8 cellular contexts compared by ENCODE assay signal in genomic region chr5:126811515-126812198, GRCh38. TPM values are rescaled to one million over a fixed set of nuclear protein-coding genes. Genes with fewer than 3 reads are reported as not detected.
DNase-seq lines count a peak whose midpoint lies in the region; ATAC-seq, FAIRE-seq and TF ChIP-seq lines count a peak whose summit lies in the region.

No MANE protein-coding gene starts in this region.

- TF ChIP-seq POLR2A in endothelial cell of umbilical vein (IDR thresholded peaks at IDR 0.05; ENCODE audit: low read depth, low read length), result no peak

- no peaks in the 10 kb centered on the region for H4K20me1 ChIP-seq in endothelial cell of umbilical vein (replicated peaks; ENCODE audit: control insufficient read depth, extremely low read depth, insufficient read depth, low read length)

- BruUV-seq in endothelial cell of umbilical vein (replicated peaks; lab: Mats Ljungman, UMichigan), result TSS peak; percentile 73

- peaks cover 0 to 6% of the 10 kb centered on the region in 2 experiments for H3K36me3 ChIP-seq in endothelial cell of umbilical vein (ENCODE audit: control insufficient read depth in 2 of 2, extremely low read depth in 1 of 2, insufficient read depth in 2 of 2, low read length in 2 of 2)

- H3K27me3 ChIP-seq in endothelial cell of umbilical vein (ENCODE audit: control insufficient read depth in 2 of 2, insufficient read depth in 2 of 2, low read length in 2 of 2), result no peaks in the 10 kb centered on the region

- peak overlapping the region; percentile 49 for H3K9ac ChIP-seq in endothelial cell of umbilical vein (replicated peaks; ENCODE audit: extremely low read depth, insufficient read depth, low read length)

- no peak for ATAC-seq in GM21717 (IDR thresholded peaks at IDR 0.05; ENCODE audit: unreplicated experiment)
- no peak for ATAC-seq in HG03457 (IDR thresholded peaks at IDR 0.05; ENCODE audit: unreplicated experiment)
- no peak for ATAC-seq in GM21423 (IDR thresholded peaks at IDR 0.05; ENCODE audit: unreplicated experiment)

- DNase-seq in HCEC 1CT (peak; percentile 20), T-helper 1 cell (peak in 3 of 5 donors; percentile 9 to 86 (median 15)), endothelial cell of umbilical vein (ENCODE audit: low read depth, low spot score) (peak; percentile 87), NCI-H146 (lab: John Stamatoyannopoulos, UW) (no peak)
- DNase-seq in stimulated activated CD4-positive, alpha-beta T cell treated with anti-CD3 and anti-CD28 coated beads, Interleukin-2, amount 100 ng/mL, for 24 hours, result peak; percentile 16 to 42

- FAIRE-seq in endothelial cell of umbilical vein (lab: Jason Lieb, UNC), result peak; percentile 86

- H2AFZ ChIP-seq in endothelial cell of umbilical vein (ENCODE audit: low read depth, low read length), result no peak overlapping the region

- dilution Hi-C loops in endothelial cell of umbilical vein (cut with MboI; ENCODE audit: extremely low pct_ligation_motif_present, low sequenced_read_pairs), result no loop called here

- peaks cover 48% of the 10 kb centered on the region for H3K4me1 ChIP-seq in endothelial cell of umbilical vein (ENCODE audit: control insufficient read depth, extremely low read depth, insufficient read depth, low read length)

- intact Hi-C loops in endothelial cell of umbilical vein (cut with micrococcal nuclease), result loop anchor here (2.0 kb wide), 1 partner anchor 229 kb away; no protein-coding TSS in a partner anchor

- CTCF ChIA-PET in endothelial cell of umbilical vein (lab: Charles Lee), result interaction anchor here (0.8 to 4.4 kb wide), 10 partner anchors 10 to 631 kb away, joined by 3 to 47 read pairs (median 4); partner anchors contain the start of gene LMNB1

- H3K79me2 ChIP-seq in endothelial cell of umbilical vein (ENCODE audit: control insufficient read depth, insufficient read depth, low read length), result peaks cover 43% of the 10 kb centered on the region

- peak overlapping the region in 1 of 3 experiments; percentile 11 for H3K4me3 ChIP-seq in endothelial cell of umbilical vein (replicated peaks in 1 of 3; ENCODE audit: insufficient read depth in 1 of 3, low read depth in 1 of 3, low read length in 3 of 3)

- H3K4me2 ChIP-seq in endothelial cell of umbilical vein (ENCODE audit: insufficient read depth, low read length), result peak overlapping the region; percentile 64

- H3K9me3 ChIP-seq in endothelial cell of umbilical vein (replicated peaks; ENCODE audit: control insufficient read depth, insufficient read depth, low read length), result no peaks in the 10 kb centered on the region

- H3K27ac ChIP-seq in endothelial cell of umbilical vein (ENCODE audit: insufficient read depth, low read depth, low read length), result peak overlapping the region; percentile 93

- no peaks in the 10 kb centered on the region for H3K9me1 ChIP-seq in endothelial cell of umbilical vein (replicated peaks; ENCODE audit: control insufficient read depth, extremely low read depth, insufficient read depth, low read length)

- no peak for TF ChIP-seq CTCF in endothelial cell of umbilical vein (IDR thresholded peaks at IDR 0.05; ENCODE audit: extremely low read depth in 1 of 2, insufficient read depth in 1 of 2, low read depth in 1 of 2, low read length in 2 of 2)

- POLR2A ChIA-PET in endothelial cell of umbilical vein (lab: Charles Lee), result interaction anchor here (1.4 kb wide), 1 partner anchor 34 kb away, joined by 7 read pairs; no protein-coding TSS in a partner anchor

TF ChIP-seq in endothelial cell of umbilical vein, 7 proteins besides CTCF, POLR2A, EP300 and RAD21:
- TF ChIP-seq EZH2 (IDR thresholded peaks at IDR 0.05; ENCODE audit: borderline replicate concordance, low read depth, low read length, severe bottlenecking), result no peak
- TF ChIP-seq MYC (IDR thresholded peaks at IDR 0.05; ENCODE audit: low read depth, low read length), result no peak
- no peak for TF ChIP-seq MAX (IDR thresholded peaks at IDR 0.05; ENCODE audit: insufficient read depth, insufficient read length)
- TF ChIP-seq FOS (IDR thresholded peaks at IDR 0.05; ENCODE audit: borderline replicate concordance, insufficient read depth, low read length), result peak; percentile 94
- peak; percentile 90 for TF ChIP-seq JUN (IDR thresholded peaks at IDR 0.05; ENCODE audit: borderline replicate concordance, insufficient read depth, insufficient read length, low read depth)
- TF ChIP-seq POLR2AphosphoS5 (IDR thresholded peaks at IDR 0.05; ENCODE audit: insufficient read depth, low read depth, low read length), result peak; percentile 65
- TF ChIP-seq GATA2 (IDR thresholded peaks at IDR 0.05; ENCODE audit: insufficient read depth, insufficient read length, low read depth, low read length), result peak; percentile 91
TF ChIP-seq in endothelial cell of umbilical vein: peak in this region for 4.

RNA-seq across cellular contexts. Expression of gene LMNB1, which starts 34.7 kb away (rescaled TPM):
- total RNA-seq in endothelial cell of umbilical vein, result 134 and 144 TPM in 2 replicates
- polyA plus RNA-seq in endothelial cell of umbilical vein, result 45.2 and 45.3 TPM in 2 replicates
- 42.4 and 43.6 TPM in 2 replicates for polyA plus RNA-seq in endothelial cell of umbilical vein (2011; cell fraction: cytosol; rRNA removed)
- polyA plus RNA-seq in endothelial cell of umbilical vein (2011; cell fraction: nucleus; rRNA removed), result 29.9 and 43.9 TPM in 2 replicates
- polyA plus RNA-seq in endothelial cell of umbilical vein (2012), result 37.5 and 82.9 TPM in 2 replicates
- polyA minus RNA-seq in endothelial cell of umbilical vein, result 26.2 and 28.9 TPM in 2 replicates
- 45.5 TPM for polyA minus RNA-seq in endothelial cell of umbilical vein (2011; cell fraction: cytosol; rRNA and poly(A)+ RNA removed)
- 23.3 and 28.1 TPM in 2 replicates for polyA minus RNA-seq in endothelial cell of umbilical vein (2011; cell fraction: nucleus; rRNA and poly(A)+ RNA removed)
